1 cellular context compared by ENCODE assay signal in genomic region chr12:91316825-91317224, GRCh38.
TF ChIP-seq lines count a peak whose summit lies in the region.

No MANE protein-coding gene starts in this region.

TF ChIP-seq in SK-N-SH, 30 proteins besides CTCF, POLR2A, EP300 and RAD21 (continued from another document):
- TF ChIP-seq REST (IDR thresholded peaks at IDR 0.05; ENCODE audit: low read depth, low read length) (no peak), GATA2 (CRISPR knock-in tag; IDR thresholded peaks at IDR 0.05) (no peak), CHD2 (IDR thresholded peaks at IDR 0.05; ENCODE audit: low read length, partially characterized antibody) (no peak), FOSL2 (IDR thresholded peaks at IDR 0.05; ENCODE audit: borderline replicate concordance, low read depth) (no peak), RXRA (IDR thresholded peaks at IDR 0.05; ENCODE audit: borderline replicate concordance, low read depth) (no peak), MXI1 (IDR thresholded peaks at IDR 0.05; ENCODE audit: low read depth, low read length) (no peak), TAF1 (IDR thresholded peaks at IDR 0.05; ENCODE audit: borderline replicate concordance, low read depth, low read length) (no peak), ELF1 (IDR thresholded peaks at IDR 0.05) (no peak), USF1 (IDR thresholded peaks at IDR 0.05; ENCODE audit: borderline replicate concordance, low read depth) (no peak), ZBTB33 (IDR thresholded peaks at IDR 0.05; ENCODE audit: borderline replicate concordance, low read depth) (no peak), YY1 (IDR thresholded peaks at IDR 0.05; ENCODE audit: low read depth) (no peak), FOXM1 (IDR thresholded peaks at IDR 0.05; ENCODE audit: low read depth) (no peak), PBX3 (IDR thresholded peaks at IDR 0.05) (no peak)
